ENCODE assay signal across 8 cellular contexts in genomic region chr20:325889-326644, GRCh38. TPM values are rescaled to one million over a fixed set of nuclear protein-coding genes. Genes with fewer than 3 reads are reported as not detected.
DNase-seq lines count a peak whose midpoint lies in the region; ATAC-seq and TF ChIP-seq lines count a peak whose summit lies in the region.

No MANE protein-coding gene starts in this region.

- H3K9ac ChIP-seq in DND-41 (ENCODE audit: low read depth, low read length): peak overlapping the region; percentile 64
- H3K9ac ChIP-seq in mucosa of rectum (ENCODE audit: low read depth in 1 of 2, low read length in 2 of 2): peak overlapping the region in 1 of 2 donors; percentile 61

- H4K20me1 ChIP-seq in DND-41 (ENCODE audit: insufficient read depth, low read length): peaks cover 29% of the 10 kb centered on the region

- H3K4me3 ChIP-seq in DND-41 (ENCODE audit: low read depth in 1 of 2, low read length in 2 of 2) (peak overlapping the region; percentile 29 to 63; a peak in 3 of 4 replicates), esophagus squamous epithelium (peak overlapping the region; percentile 67 to 95 (median 76)), mucosa of rectum (ENCODE audit: low read length in 2 of 2) (peak overlapping the region; percentile 67 to 76), suprapubic skin (peak overlapping the region; percentile 81)

- peaks cover 14% of the 10 kb centered on the region for H3K79me2 ChIP-seq in DND-41 (ENCODE audit: insufficient read depth, low read length)

- H3K4me1 ChIP-seq in DND-41 (ENCODE audit: insufficient read depth, low read length) (peaks cover 60% of the 10 kb centered on the region), esophagus squamous epithelium (peaks cover 34 to 83% (median 48%) of the 10 kb centered on the region in 3 donors), mucosa of rectum (ENCODE audit: control insufficient read depth in 2 of 2, insufficient read depth in 2 of 2, low read length in 2 of 2) (peaks cover 14% of the 10 kb centered on the region in 2 donors), suprapubic skin (peaks cover 55% of the 10 kb centered on the region)

- ATAC-seq in DND-41 (ENCODE audit: insufficient read depth, low read depth) (no peak), HG02852 (IDR thresholded peaks at IDR 0.05; ENCODE audit: unreplicated experiment) (peak; percentile 5), HG03342 (IDR thresholded peaks at IDR 0.05; ENCODE audit: unreplicated experiment) (no peak)
- ATAC-seq in activated T-cell treated with anti-CD3 and anti-CD28 coated beads, Interleukin-2, amount 50 U/mL, for 4 hours: no peak

- H3K27me3 ChIP-seq in DND-41 (ENCODE audit: insufficient read depth, low read length, poor library complexity): no peaks in the 10 kb centered on the region
- H3K27me3 ChIP-seq in esophagus squamous epithelium: peaks cover 0 to 6% (median 0%) of the 10 kb centered on the region in 4 donors
- H3K27me3 ChIP-seq in mucosa of rectum (ENCODE audit: control insufficient read depth in 2 of 2, insufficient read depth in 2 of 2, low read length in 2 of 2): no peaks in the 10 kb centered on the region
- no peaks in the 10 kb centered on the region for H3K27me3 ChIP-seq in suprapubic skin

- H3K27ac ChIP-seq in DND-41 (ENCODE audit: low read length): peak overlapping the region; percentile 71
- peak overlapping the region; percentile 83 to 98 (median 94) for H3K27ac ChIP-seq in esophagus squamous epithelium
- H3K27ac ChIP-seq in mucosa of rectum (ENCODE audit: low read depth in 2 of 2, low read length in 2 of 2): peak overlapping the region; percentile 52 to 90
- H3K27ac ChIP-seq in suprapubic skin: peak overlapping the region; percentile 93

- peak overlapping the region; percentile 85 for H2AFZ ChIP-seq in DND-41 (ENCODE audit: low read depth, low read length)

- no peaks in the 10 kb centered on the region for H3K27me3 Mint-ChIP-seq in activated T-cell treated with anti-CD3 and anti-CD28 coated beads, Interleukin-2, amount 50 U/mL, for 4 hours (ENCODE audit: low read depth)

- intact Hi-C loops in esophagus squamous epithelium (cut with DNase I): no loop called here

- DNase-seq in DND-41 (peak; percentile 66), NCI-H69 (lab: John Stamatoyannopoulos, UW) (peak; percentile 87), esophagus squamous epithelium (lab: John Stamatoyannopoulos, UW) (no peak), suprapubic skin (ENCODE audit: low spot score in 2 of 2) (peak; percentile 84 to 89)
- peak; percentile 36 for DNase-seq in activated T-cell treated with anti-CD3 and anti-CD28 coated beads, Interleukin-2, amount 50 U/mL, for 4 hours

- peaks cover 16% of the 10 kb centered on the region for H3K4me1 Mint-ChIP-seq in activated T-cell treated with anti-CD3 and anti-CD28 coated beads, Interleukin-2, amount 50 U/mL, for 4 hours (ENCODE audit: low read depth)

- peak overlapping the region; percentile 75 for H3K4me3 Mint-ChIP-seq in activated T-cell treated with anti-CD3 and anti-CD28 coated beads, Interleukin-2, amount 50 U/mL, for 4 hours

- TF ChIP-seq CTCF in DND-41 (IDR thresholded peaks at IDR 0.05; ENCODE audit: borderline replicate concordance, extremely low read depth, low read length, poor library complexity, severe bottlenecking) (peak; percentile 16), esophagus squamous epithelium (IDR thresholded peaks at IDR 0.05) (no peak), suprapubic skin (IDR thresholded peaks at IDR 0.05) (no peak)

- WGBS in esophagus squamous epithelium, 2 donors: 0 to 1% methylated on average over 1 to 24 of the region's 103 CpGs
- 3% methylated on average over 7 of the region's 103 CpGs for WGBS in suprapubic skin

- TF ChIP-seq EP300 in suprapubic skin (IDR thresholded peaks at IDR 0.05): no peak

- no peaks in the 10 kb centered on the region for H3K9me3 Mint-ChIP-seq in activated T-cell treated with anti-CD3 and anti-CD28 coated beads, Interleukin-2, amount 50 U/mL, for 4 hours

- H3K36me3 ChIP-seq in DND-41 (ENCODE audit: insufficient read depth, low read length) (peaks cover 14% of the 10 kb centered on the region; the same call in 1 of the 2 replicates), esophagus squamous epithelium (no peaks in the 10 kb centered on the region), mucosa of rectum (ENCODE audit: control insufficient read depth in 2 of 2, insufficient read depth in 2 of 2, low read length in 2 of 2) (no peaks in the 10 kb centered on the region), suprapubic skin (no peaks in the 10 kb centered on the region)

- H3K9me3 ChIP-seq in DND-41 (ENCODE audit: insufficient read depth, low read length, severe bottlenecking): no peaks in the 10 kb centered on the region
- H3K9me3 ChIP-seq in esophagus squamous epithelium: no peaks in the 10 kb centered on the region
- no peaks in the 10 kb centered on the region for H3K9me3 ChIP-seq in mucosa of rectum (ENCODE audit: control insufficient read depth in 2 of 2, low read length in 2 of 2)
- no peaks in the 10 kb centered on the region for H3K9me3 ChIP-seq in suprapubic skin

- no peaks in the 10 kb centered on the region for H3K36me3 Mint-ChIP-seq in activated T-cell treated with anti-CD3 and anti-CD28 coated beads, Interleukin-2, amount 50 U/mL, for 4 hours (ENCODE audit: insufficient read depth)

- TF ChIP-seq POLR2A in esophagus squamous epithelium (IDR thresholded peaks at IDR 0.05) (no peak), suprapubic skin (IDR thresholded peaks at IDR 0.05) (no peak)

- peak overlapping the region; percentile 93 for H3K4me2 ChIP-seq in DND-41 (ENCODE audit: insufficient read depth, low read length)

RNA-seq across cellular contexts. Expression of gene SOX12, which starts 0.7 kb away (rescaled TPM):
- 1 to 10 TPM; 3.9 to 8.5 (median 6.4) TPM for total RNA-seq in activated T-cell treated with anti-CD3 and anti-CD28 coated beads, Interleukin-2, amount 50 U/mL, for 4 hours
- total RNA-seq in esophagus squamous epithelium: 1 to 10 TPM; 2.1 to 3.8 (median 3.3) TPM
- total RNA-seq in suprapubic skin: 1 to 10 TPM; 5.4 to 6.5 (median 5.9) TPM

RNA-seq across cellular contexts. Expression of gene NRSN2, which starts 20.8 kb away (rescaled TPM):
- total RNA-seq in activated T-cell treated with anti-CD3 and anti-CD28 coated beads, Interleukin-2, amount 50 U/mL, for 4 hours: 1 to 10 TPM; 2.7 to 3.2 (median 2.8) TPM
- total RNA-seq in esophagus squamous epithelium (10 to 100 TPM in 1 of 4 donors, 1 to 10 TPM in 3; 3.7 to 13.8 (median 7.2) TPM), suprapubic skin (10 to 100 TPM in 3 of 4 donors, 1 to 10 TPM in 1; 8.1 to 11.4 (median 10.9) TPM)

RNA-seq across cellular contexts. Expression of gene ZCCHC3, which starts 28.7 kb away (rescaled TPM):
- 10 to 100 TPM; 22.5 to 26.0 (median 25.5) TPM for total RNA-seq in activated T-cell treated with anti-CD3 and anti-CD28 coated beads, Interleukin-2, amount 50 U/mL, for 4 hours
- total RNA-seq in esophagus squamous epithelium (10 to 100 TPM in 1 of 4 donors, 1 to 10 TPM in 3; 6.8 to 14.1 (median 9.2) TPM), suprapubic skin (10 to 100 TPM in 1 of 4 donors, 1 to 10 TPM in 3; 8.1 to 11.2 (median 8.8) TPM)

RNA-seq across cellular contexts. Expression of gene C20orf96, which starts 35.5 kb away (rescaled TPM):
- 1 to 10 TPM; 2.1 to 3.2 (median 3.0) TPM for total RNA-seq in activated T-cell treated with anti-CD3 and anti-CD28 coated beads, Interleukin-2, amount 50 U/mL, for 4 hours
- total RNA-seq in esophagus squamous epithelium (1 to 10 TPM in 2 of 4 donors, under 1 TPM in 2; 0.19 to 1.1 (median 0.89) TPM), suprapubic skin (1 to 10 TPM in 2 of 4 donors, under 1 TPM in 2; 0.91 to 5.1 (median 2.0) TPM)

RNA-seq across cellular contexts. Expression of gene TRIB3, which starts 54.5 kb away (rescaled TPM):
- total RNA-seq in activated T-cell treated with anti-CD3 and anti-CD28 coated beads, Interleukin-2, amount 50 U/mL, for 4 hours: 10 to 100 TPM; 34.6 to 45.2 (median 37.0) TPM
- total RNA-seq in esophagus squamous epithelium: 10 to 100 TPM in 3 of 4 donors, 1 to 10 TPM in 1; 6.5 to 22.0 (median 11.9) TPM
- 10 to 100 TPM; 14.3 to 30.7 (median 28.0) TPM for total RNA-seq in suprapubic skin
